ENCODE assay signal across 8 cellular contexts in the genomic region with DNA sequence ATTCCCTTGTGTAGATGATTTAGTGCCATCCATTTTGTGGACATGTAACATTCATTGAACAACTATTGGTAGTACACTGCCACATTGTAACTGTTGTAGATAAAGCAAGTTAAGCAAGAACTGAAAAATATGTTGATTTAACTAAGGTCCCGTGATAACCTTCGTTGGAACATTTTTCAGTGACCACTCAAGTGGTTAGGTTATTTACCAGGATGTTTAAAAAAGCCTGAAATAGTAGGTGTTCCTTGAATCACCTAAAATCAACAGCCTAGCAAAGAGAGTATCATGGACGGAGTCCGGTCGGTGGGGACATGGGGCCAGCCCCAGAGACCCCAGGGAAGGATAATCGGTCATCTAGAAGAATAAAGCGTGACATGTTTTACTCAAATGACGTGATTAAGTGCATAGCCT. TPM values are rescaled to one million over a fixed set of nuclear protein-coding genes. Genes with fewer than 3 reads are reported as not detected.
DNase-seq lines count a peak whose midpoint lies in the region; ATAC-seq and TF ChIP-seq lines count a peak whose summit lies in the region.

No MANE protein-coding gene starts in this region.

- CTCF ChIA-PET in PC-9 (lab: Charles Lee) = no interaction called here

- POLR2A ChIA-PET in PC-9 (lab: Charles Lee; ENCODE audit: unreplicated experiment) = interaction anchor here (0.6 kb wide), 1 partner anchor 69 kb away, joined by 3 read pairs; no protein-coding TSS in a partner anchor

- H3K4me1 ChIP-seq in ES-I3 (ENCODE audit: insufficient read depth, low read length) (peaks cover 29% of the 10 kb centered on the region), PC-9 (replicated peaks; ENCODE audit: insufficient read depth) (peaks cover 56% of the 10 kb centered on the region)

- peak overlapping the region; percentile 73 for H3K27ac ChIP-seq in PC-9
- H3K27ac ChIP-seq in epithelial cell of prostate = peak overlapping the region; percentile 83

- peak overlapping the region; percentile 90 for H3K4me3 ChIP-seq in PC-9

- peaks cover 64% of the 10 kb centered on the region for H4K20me1 ChIP-seq in PC-9 (ENCODE audit: insufficient read depth)

- DNase-seq in PC-9 = no peak
- no peak for DNase-seq in epithelial cell of prostate (ENCODE audit: low read depth, low spot score)
- no peak for DNase-seq in progenitor cell of endocrine pancreas (ENCODE audit: low spot score, unreplicated experiment)
- DNase-seq in nucleus accumbens (lab: John Stamatoyannopoulos, UW) = no peak
- no peak for DNase-seq in DMS79 (lab: John Stamatoyannopoulos, UW)

- no peaks in the 10 kb centered on the region for H3K36me3 ChIP-seq in ES-I3 (ENCODE audit: insufficient read depth, low read length)
- 0 out of 2 replicates have a peak, but pooled peaks cover 3% of the 10 kb centered on the region for H3K36me3 ChIP-seq in PC-9 (ENCODE audit: low read depth)

- peak overlapping the region; percentile 92 for H3K4me3 Mint-ChIP-seq in progenitor cell of endocrine pancreas (ENCODE audit: low read depth)

- H3K36me3 Mint-ChIP-seq in progenitor cell of endocrine pancreas (ENCODE audit: insufficient read depth) = no peaks in the 10 kb centered on the region

- peak overlapping the region; percentile 79 for H3K4me2 ChIP-seq in PC-9

- peaks cover 83% of the 10 kb centered on the region for H3K79me2 ChIP-seq in PC-9 (ENCODE audit: low read depth)

- intact Hi-C loops in PC-9 (cut with micrococcal nuclease; ENCODE audit: unreplicated experiment) = loop anchor here (2.0 kb wide), 1 partner anchor 68 kb away; no protein-coding TSS in a partner anchor

- BruUV-seq in PC-9 (replicated peaks; lab: Mats Ljungman, UMichigan) = no TSS peak

- no peaks in the 10 kb centered on the region for H3K27me3 Mint-ChIP-seq in progenitor cell of endocrine pancreas

- peak overlapping the region; percentile 74 for H3K9ac ChIP-seq in ES-I3 (ENCODE audit: low read depth, low read length)

- H3K9me3 Mint-ChIP-seq in progenitor cell of endocrine pancreas (ENCODE audit: low read depth) = no peaks in the 10 kb centered on the region

- no peak overlapping the region for H2AFZ ChIP-seq in PC-9

- H3K9me3 ChIP-seq in ES-I3 (ENCODE audit: control insufficient read depth, insufficient read depth, low read length) = no peaks in the 10 kb centered on the region
- H3K9me3 ChIP-seq in PC-9 (ENCODE audit: insufficient read depth, low read depth) = no peaks in the 10 kb centered on the region

- peaks cover 47% of the 10 kb centered on the region for H3K4me1 Mint-ChIP-seq in progenitor cell of endocrine pancreas (ENCODE audit: low read depth)

- no peak for ATAC-seq in GM18868 (IDR thresholded peaks at IDR 0.05; ENCODE audit: unreplicated experiment)
- ATAC-seq in GM18867 (IDR thresholded peaks at IDR 0.05; ENCODE audit: unreplicated experiment) = no peak

- TF ChIP-seq CTCF in PC-9 (conservative IDR thresholded peaks at IDR 0.05) (no peak), progenitor cell of endocrine pancreas (IDR thresholded peaks at IDR 0.05; ENCODE audit: unreplicated experiment) (no peak)

- peaks cover 20% of the 10 kb centered on the region for H3F3A ChIP-seq in PC-9 (ENCODE audit: insufficient read depth, low read depth)

- H3K27ac Mint-ChIP-seq in progenitor cell of endocrine pancreas = peak overlapping the region; percentile 97

- no peaks in the 10 kb centered on the region for H3K9me2 ChIP-seq in PC-9 (ENCODE audit: insufficient read depth)

- H3K27me3 ChIP-seq in PC-9 (ENCODE audit: insufficient read depth, low read depth) = no peaks in the 10 kb centered on the region

RNA-seq across cellular contexts. Expression of a gene that starts 2.6 kb away (rescaled TPM):
- total RNA-seq in PC-9 (2021) = 40.1 and 46.4 TPM in 2 replicates
- total RNA-seq in progenitor cell of endocrine pancreas = 75.0 and 75.2 TPM in 2 replicates
